34 cellular contexts compared by ENCODE assay signal in the genomic region with DNA sequence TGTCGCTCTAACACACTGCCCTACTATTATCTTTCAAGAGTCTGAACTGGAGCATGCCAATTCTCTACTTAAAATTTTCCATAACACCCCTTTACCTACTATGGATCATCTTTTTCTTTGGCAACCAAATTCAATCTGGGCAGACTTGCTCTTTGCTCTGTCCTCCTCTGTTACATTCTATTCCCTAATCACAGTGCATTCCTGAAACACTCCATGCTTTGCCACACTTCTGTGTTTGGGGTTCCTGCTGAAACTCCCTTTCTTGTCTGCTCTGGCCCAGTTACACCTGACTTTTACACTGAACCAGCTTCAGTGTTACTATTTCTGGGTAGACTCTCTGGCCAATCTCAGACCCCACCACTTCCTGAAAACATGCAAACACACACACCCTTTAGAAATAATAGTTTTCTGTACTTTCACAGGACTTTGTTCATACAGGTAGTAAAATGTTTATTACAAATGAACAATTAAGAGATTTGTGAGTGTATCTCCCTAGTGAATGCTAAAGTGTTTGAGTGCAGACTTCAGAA.
"Had no signal": no experiment of that assay in that cellular context is flagged by ENCODE, and none has a peak within 500 bp of the region (broad histone marks: within the 10 kb centered on the region; RNA-seq: fewer than 3 reads in every experiment).

No MANE protein-coding gene starts in this region.

- H3K27me3 Mint-ChIP-seq: activated B cell treated with CpG ODN at 0.5 μM for 24 hours; activated CD8-positive, alpha-beta T cell treated with anti-CD3 and anti-CD28 coated beads for 36 hours; activated naive CD4-positive, alpha-beta T cell treated with anti-CD3 and anti-CD28 coated beads, Interleukin-2, amount 50 U/mL, for 24 hours; activated naive CD8-positive, alpha-beta T cell treated with anti-CD3 and anti-CD28 coated beads for 36 hours; activated naive CD8-positive, alpha-beta T cell treated with anti-CD3 and anti-CD28 coated beads, Interleukin-2, amount 50 U/mL, for 24 hours; central memory CD8-positive, alpha-beta T cell; effector memory CD8-positive, alpha-beta T cell had no signal

- H3K4me1 ChIP-seq: adrenal gland, body of pancreas, esophagus muscularis mucosa, gastrocnemius medialis, heart left ventricle had no signal

- H3K9me3 Mint-ChIP-seq: activated B cell treated with CpG ODN at 0.5 μM for 24 hours; activated CD8-positive, alpha-beta T cell treated with anti-CD3 and anti-CD28 coated beads for 36 hours; activated naive CD4-positive, alpha-beta T cell treated with anti-CD3 and anti-CD28 coated beads for 36 hours; activated naive CD4-positive, alpha-beta T cell treated with anti-CD3 and anti-CD28 coated beads, Interleukin-2, amount 50 U/mL, for 24 hours; activated naive CD8-positive, alpha-beta T cell treated with anti-CD3 and anti-CD28 coated beads for 36 hours; activated T-helper 1 cell treated with anti-CD3 and anti-CD28 coated beads, Interleukin-12 subunit alpha, Interleukin-12 subunit beta, Interleukin-2, Interleukin-4 antibody, amounts not matched to agents 30 ng/mL and 10 ng/mL and 1 ng/mL, durations not matched to agents 14 hours and 24 hours and 36 hours; activated T-helper 2 cell treated with anti-CD3 and anti-CD28 coated beads, Interferon-gamma antibody, Interleukin-2, Interleukin-4, amounts not matched to agents 10 μg/mL and 5 μg/mL and 100 μg/mL, durations not matched to agents 14 hours and 24 hours and 36 hours; T-helper 2 cell treated with Interferon-gamma antibody and Interleukin-4, amounts not matched to agents 5 μg/mL and 100 μg/mL, for 36 hours had no signal

- H3K36me3 Mint-ChIP-seq: activated naive CD4-positive, alpha-beta T cell treated with anti-CD3 and anti-CD28 coated beads, Interleukin-2, amount 50 U/mL, for 24 hours; activated naive CD8-positive, alpha-beta T cell treated with anti-CD3 and anti-CD28 coated beads for 36 hours had no signal

- H3K27me3 ChIP-seq: adrenal gland, body of pancreas, esophagus muscularis mucosa, foreskin keratinocyte, gastrocnemius medialis, heart left ventricle had no signal

- H3K4me1 Mint-ChIP-seq: activated B cell treated with CpG ODN at 0.5 μM for 24 hours; activated naive CD4-positive, alpha-beta T cell treated with anti-CD3 and anti-CD28 coated beads, Interleukin-2, amount 50 U/mL, for 24 hours; activated naive CD8-positive, alpha-beta T cell treated with anti-CD3 and anti-CD28 coated beads for 36 hours; activated naive CD8-positive, alpha-beta T cell treated with anti-CD3 and anti-CD28 coated beads, Interleukin-2, amount 50 U/mL, for 24 hours; central memory CD8-positive, alpha-beta T cell had no signal

- H3K4me3 ChIP-seq: adrenal gland, body of pancreas, esophagus muscularis mucosa, gastrocnemius medialis, heart left ventricle had no signal

- H3K27ac ChIP-seq: adrenal gland, body of pancreas, esophagus muscularis mucosa, foreskin keratinocyte, gastrocnemius medialis, heart left ventricle, WERI-Rb-1 had no signal

- DNase-seq: activated B cell treated with CpG ODN at 0.5 μM for 24 hours; activated CD4-positive, alpha-beta T cell treated with anti-CD3 and anti-CD28 coated beads for 48 hours; activated CD4-positive, alpha-beta T cell treated with anti-CD3 and anti-CD28 coated beads, Interleukin-2, amount 50 U/mL, for 1 hour; activated CD4-positive, alpha-beta T cell treated with anti-CD3 and anti-CD28 coated beads, Interleukin-2, amount 50 U/mL, for 48 hours; activated CD8-positive, alpha-beta memory T cell treated with anti-CD3 and anti-CD28 coated beads for 24 hours; activated CD8-positive, alpha-beta T cell treated with anti-CD3 and anti-CD28 coated beads for 36 hours; activated effector memory CD4-positive, alpha-beta T cell treated with anti-CD3 and anti-CD28 coated beads, Interleukin-2, amount 50 U/mL, for 16 hours; activated naive CD4-positive, alpha-beta T cell treated with anti-CD3 and anti-CD28 coated beads for 36 hours; activated naive CD8-positive, alpha-beta T cell treated with anti-CD3 and anti-CD28 coated beads for 36 hours; activated naive CD8-positive, alpha-beta T cell treated with anti-CD3 and anti-CD28 coated beads, Interleukin-2, amount 50 U/mL, for 24 hours; activated T-cell treated with anti-CD3 and anti-CD28 coated beads, Interleukin-2, amount 50 U/mL, for 1 hour; activated T-cell treated with anti-CD3 and anti-CD28 coated beads, Interleukin-2, amount 50 U/mL, for 48 hours; adrenal gland; amygdala; aorta; body of pancreas; cortex of kidney; dermis blood vessel endothelial cell; effector CD4-positive, alpha-beta T cell; effector memory CD8-positive, alpha-beta T cell; erythroblast; foreskin keratinocyte; gastrocnemius medialis; glutamatergic neuron; heart left ventricle; T1000; WERI-Rb-1 had no signal

- H3K27ac Mint-ChIP-seq: activated B cell treated with CpG ODN at 0.5 μM for 24 hours; activated CD8-positive, alpha-beta T cell treated with anti-CD3 and anti-CD28 coated beads for 36 hours; activated naive CD4-positive, alpha-beta T cell treated with anti-CD3 and anti-CD28 coated beads for 36 hours; activated naive CD4-positive, alpha-beta T cell treated with anti-CD3 and anti-CD28 coated beads, Interleukin-2, amount 50 U/mL, for 24 hours; activated naive CD8-positive, alpha-beta T cell treated with anti-CD3 and anti-CD28 coated beads for 36 hours; activated naive CD8-positive, alpha-beta T cell treated with anti-CD3 and anti-CD28 coated beads, Interleukin-2, amount 50 U/mL, for 24 hours; activated T-helper 1 cell treated with anti-CD3 and anti-CD28 coated beads, Interleukin-12 subunit alpha, Interleukin-12 subunit beta, Interleukin-2, Interleukin-4 antibody, amounts not matched to agents 30 ng/mL and 10 ng/mL and 1 ng/mL, durations not matched to agents 14 hours and 24 hours and 36 hours; activated T-helper 2 cell treated with anti-CD3 and anti-CD28 coated beads, Interferon-gamma antibody, Interleukin-2, Interleukin-4, amounts not matched to agents 10 μg/mL and 5 μg/mL and 100 μg/mL, durations not matched to agents 14 hours and 24 hours and 36 hours; effector memory CD8-positive, alpha-beta T cell; T-helper 2 cell treated with Interferon-gamma antibody and Interleukin-4, amounts not matched to agents 5 μg/mL and 100 μg/mL, for 36 hours had no signal

- H3K9me3 ChIP-seq: adrenal gland, body of pancreas, esophagus muscularis mucosa, gastrocnemius medialis, heart left ventricle had no signal

- H3K36me3 ChIP-seq: adrenal gland, esophagus muscularis mucosa, gastrocnemius medialis, heart left ventricle, WERI-Rb-1 had no signal

- ATAC-seq: activated CD4-positive, CD25-positive, alpha-beta regulatory T cell treated with anti-CD3 and anti-CD28 coated beads, Interleukin-2, amount 50 U/mL, for 24 hours; activated CD8-positive, alpha-beta T cell treated with anti-CD3 and anti-CD28 coated beads for 36 hours; activated naive CD8-positive, alpha-beta T cell treated with anti-CD3 and anti-CD28 coated beads, Interleukin-2, amount 50 U/mL, for 24 hours; body of pancreas; effector memory CD8-positive, alpha-beta T cell; gastrocnemius medialis; heart left ventricle had no signal

- H3K4me3 Mint-ChIP-seq: activated B cell treated with CpG ODN at 0.5 μM for 24 hours; activated CD8-positive, alpha-beta T cell treated with anti-CD3 and anti-CD28 coated beads for 36 hours; activated naive CD4-positive, alpha-beta T cell treated with anti-CD3 and anti-CD28 coated beads for 36 hours; activated naive CD4-positive, alpha-beta T cell treated with anti-CD3 and anti-CD28 coated beads, Interleukin-2, amount 50 U/mL, for 24 hours; activated naive CD8-positive, alpha-beta T cell treated with anti-CD3 and anti-CD28 coated beads for 36 hours; activated naive CD8-positive, alpha-beta T cell treated with anti-CD3 and anti-CD28 coated beads, Interleukin-2, amount 50 U/mL, for 24 hours; activated T-helper 1 cell treated with anti-CD3 and anti-CD28 coated beads, Interleukin-12 subunit alpha, Interleukin-12 subunit beta, Interleukin-2, Interleukin-4 antibody, amounts not matched to agents 30 ng/mL and 10 ng/mL and 1 ng/mL, durations not matched to agents 14 hours and 24 hours and 36 hours; central memory CD8-positive, alpha-beta T cell; effector memory CD8-positive, alpha-beta T cell; T-helper 2 cell treated with Interferon-gamma antibody and Interleukin-4, amounts not matched to agents 5 μg/mL and 100 μg/mL, for 36 hours had no signal
